In genomic region chr5:126046996-126047395, GRCh38 we compare ENCODE assay signal across 23 cellular contexts.
DNase-seq lines count a peak whose midpoint lies in the region; ATAC-seq and TF ChIP-seq lines count a peak whose summit lies in the region.
"Had no signal": no experiment of that assay in that cellular context is flagged by ENCODE, and none has a peak within 500 bp of the region (broad histone marks: within the 10 kb centered on the region; RNA-seq: fewer than 3 reads in every experiment).

No MANE protein-coding gene starts in this region.

- H3K14ac ChIP-seq in trophoblast cell (ENCODE audit: low read length): no peak overlapping the region

- H4K91ac ChIP-seq in trophoblast cell (ENCODE audit: low read depth, low read length): no peak overlapping the region

- H3K27ac Mint-ChIP-seq in WTC11: no peak overlapping the region
- H3K27ac Mint-ChIP-seq in neural progenitor cell: peak overlapping the region; percentile 9

- ATAC-seq in WTC11: peak; percentile 70
- ATAC-seq in HG03196 (IDR thresholded peaks at IDR 0.05; ENCODE audit: unreplicated experiment): no peak
- ATAC-seq in GM21447 (IDR thresholded peaks at IDR 0.05; ENCODE audit: unreplicated experiment): no peak
- ATAC-seq: K562 had no signal

- H3K9me3 ChIP-seq in BE2C (no peaks in the 10 kb centered on the region), HEK293 (ENCODE audit: control insufficient read depth, insufficient read depth, low read depth, low read length) (no peaks in the 10 kb centered on the region), neural progenitor cell (ENCODE audit: low read depth) (no peaks in the 10 kb centered on the region), trophoblast cell (ENCODE audit: insufficient read depth, low read depth, low read length) (no peaks in the 10 kb centered on the region)

- H3K79me2 ChIP-seq in neural progenitor cell (ENCODE audit: low read depth) (no peaks in the 10 kb centered on the region), trophoblast cell (ENCODE audit: control insufficient read depth, insufficient read depth, low read length, poor library complexity) (no peaks in the 10 kb centered on the region)

- DNase-seq in BE2C (peak; percentile 22), WTC11 (ENCODE audit: low spot score) (no peak), neural progenitor cell (ENCODE audit: low spot score) (no peak), trophoblast cell (no peak)
- DNase-seq: 8988T, ACHN, Calu3, DMS79 treated with DMSO at 0.1 percent for 48 hours, H7, Kasumi-1, NCI-H1105 treated with DMSO at 0.1 percent for 48 hours, NCI-H146, NCI-H1930, NCI-H2107, NCI-H524, NCI-H774, RPMI8226, SHP77 had no signal

- H3K36me3 Mint-ChIP-seq in WTC11: no peaks in the 10 kb centered on the region; the same call in 1 of the 2 replicates
- H3K36me3 Mint-ChIP-seq in neural progenitor cell: no peaks in the 10 kb centered on the region

- no peak overlapping the region for H3K4me2 ChIP-seq in neural progenitor cell
- no peak overlapping the region for H3K4me2 ChIP-seq in trophoblast cell (ENCODE audit: low read length)

- no peak overlapping the region for H2BK120ac ChIP-seq in trophoblast cell (ENCODE audit: insufficient read depth, low read length, poor library complexity)

- H3F3A ChIP-seq in neural progenitor cell (ENCODE audit: low read depth): no peaks in the 10 kb centered on the region

- H3K9ac ChIP-seq in neural progenitor cell: no peak overlapping the region
- H3K9ac ChIP-seq in trophoblast cell (ENCODE audit: low read length): no peak overlapping the region

- H3K4me1 Mint-ChIP-seq in WTC11 (peaks cover 42% of the 10 kb centered on the region), neural progenitor cell (peaks cover 19% of the 10 kb centered on the region)

- no peaks in the 10 kb centered on the region for H3K36me3 ChIP-seq in BE2C
- no peaks in the 10 kb centered on the region for H3K36me3 ChIP-seq in HEK293 (ENCODE audit: control insufficient read depth in 2 of 2, insufficient read depth in 1 of 2, low read length in 2 of 2)
- H3K36me3 ChIP-seq in neural progenitor cell: no peaks in the 10 kb centered on the region
- H3K36me3 ChIP-seq in trophoblast cell (ENCODE audit: control insufficient read depth in 1 of 2, insufficient read depth in 2 of 2, low read length in 2 of 2): no peaks in the 10 kb centered on the region

- no peak overlapping the region for H3K23ac ChIP-seq in trophoblast cell (ENCODE audit: low read length)

- no peak overlapping the region for H2BK5ac ChIP-seq in trophoblast cell (ENCODE audit: low read depth, low read length, poor library complexity)

- POLR2A ChIA-PET in HEK293 (lab: Yijun Ruan, JAX): no interaction called here
- POLR2A ChIA-PET in WTC11 (lab: Charles Lee): no interaction called here

- CTCF ChIA-PET in HEK293 (lab: Yijun Ruan, JAX): no interaction called here
- CTCF ChIA-PET in WTC11 (lab: Charles Lee): no interaction called here

- H3K27ac ChIP-seq in HEK293 (ENCODE audit: extremely low read depth, low read depth, low read length): no peak overlapping the region
- H3K27ac ChIP-seq in neural progenitor cell: no peak overlapping the region
- H3K27ac ChIP-seq in trophoblast cell (ENCODE audit: low read depth, low read length): no peak overlapping the region
- H3K27ac ChIP-seq: SK-N-MC had no signal

- no peak overlapping the region for H4K12ac ChIP-seq in trophoblast cell (ENCODE audit: low read depth, low read length)

- no peak overlapping the region for H2AK5ac ChIP-seq in trophoblast cell (ENCODE audit: low read length)

- no peak overlapping the region for H3K18ac ChIP-seq in trophoblast cell (ENCODE audit: low read length)

- no peaks in the 10 kb centered on the region for H3K79me1 ChIP-seq in trophoblast cell (ENCODE audit: low read length)

- H3K4me3 Mint-ChIP-seq in WTC11 (no peak overlapping the region), neural progenitor cell (no peak overlapping the region)

- peaks cover 6% of the 10 kb centered on the region; the same call in 1 of the 2 replicates for H3K9me3 Mint-ChIP-seq in WTC11
- no peaks in the 10 kb centered on the region for H3K9me3 Mint-ChIP-seq in neural progenitor cell

- H4K8ac ChIP-seq in trophoblast cell (ENCODE audit: low read depth, low read length): no peak overlapping the region

- H3K27me3 ChIP-seq in BE2C (no peaks in the 10 kb centered on the region), neural progenitor cell (no peaks in the 10 kb centered on the region), trophoblast cell (ENCODE audit: insufficient read depth, low read length) (no peaks in the 10 kb centered on the region)

- TF ChIP-seq CTCF in BE2C (IDR thresholded peaks at IDR 0.05; ENCODE audit: low read depth, low read length) (no peak; the same call in 1 of the 2 replicates), HEK293 (tag by site-specific recombination; IDR thresholded peaks at IDR 0.05) (no peak), WTC11 (IDR thresholded peaks at IDR 0.05) (no peak), neural progenitor cell (IDR thresholded peaks at IDR 0.05) (no peak)

- H3K27me3 Mint-ChIP-seq in WTC11 (ENCODE audit: low read depth) (no peaks in the 10 kb centered on the region), neural progenitor cell (ENCODE audit: insufficient read depth, low read depth) (peaks cover 4% of the 10 kb centered on the region)

- no peak overlapping the region for H2BK12ac ChIP-seq in trophoblast cell (ENCODE audit: low read length)

- no peak overlapping the region for H3K4me3 ChIP-seq in BE2C (ENCODE audit: low read depth, low read length)
- H3K4me3 ChIP-seq in HEK293 (ENCODE audit: low read depth, low read length): no peak overlapping the region
- H3K4me3 ChIP-seq in neural progenitor cell: no peak overlapping the region
- H3K4me3 ChIP-seq in trophoblast cell (ENCODE audit: low read depth, low read length): no peak overlapping the region
- H3K4me3 ChIP-seq: K562, SK-N-MC had no signal

- H3K4me1 ChIP-seq in BE2C: peaks cover 21% of the 10 kb centered on the region
- peaks cover 13% of the 10 kb centered on the region for H3K4me1 ChIP-seq in HEK293 (ENCODE audit: control insufficient read depth, insufficient read depth, low read length)
- peaks cover 4% of the 10 kb centered on the region for H3K4me1 ChIP-seq in neural progenitor cell
- peaks cover 0 to 3% of the 10 kb centered on the region in 2 experiments for H3K4me1 ChIP-seq in trophoblast cell (ENCODE audit: control insufficient read depth in 1 of 2, insufficient read depth in 2 of 2, low read length in 2 of 2)

- no peak overlapping the region for H3K4ac ChIP-seq in trophoblast cell (ENCODE audit: low read depth, low read length)

- H2AFZ ChIP-seq in neural progenitor cell (replicated peaks) (no peak overlapping the region), trophoblast cell (ENCODE audit: insufficient read depth, low read length, poor library complexity) (no peak overlapping the region)

- no peaks in the 10 kb centered on the region for H4K20me1 ChIP-seq in neural progenitor cell (ENCODE audit: low read depth)

TF ChIP-seq in HEK293, 187 proteins besides CTCF, POLR2A, EP300 and RAD21 (continues in another document):
- 0 out of 2 replicates have a peak, but pooled peaks have one; percentile 36 for TF ChIP-seq SCRT1 (tag by site-specific recombination; IDR thresholded peaks at IDR 0.05; ENCODE audit: borderline replicate concordance)
- no peak for TF ChIP-seq ZBTB17 (tag by site-specific recombination; IDR thresholded peaks at IDR 0.05)
- no peak for TF ChIP-seq ZNF362 (tag by site-specific recombination; IDR thresholded peaks at IDR 0.05)
- TF ChIP-seq WT1 (tag by site-specific recombination; IDR thresholded peaks at IDR 0.05): 0 out of 2 replicates have a peak, but pooled peaks have one; percentile 23
- TF ChIP-seq SCRT2 (tag by site-specific recombination; IDR thresholded peaks at IDR 0.05): peak; percentile 80

TF ChIP-seq in WTC11, 78 proteins besides CTCF, POLR2A, EP300 and RAD21:
- no peak for TF ChIP-seq TCF7 (CRISPR knock-in tag; IDR thresholded peaks at IDR 0.05; ENCODE audit: low read depth)
